15 cellular contexts compared by ENCODE assay signal in the genomic region with DNA sequence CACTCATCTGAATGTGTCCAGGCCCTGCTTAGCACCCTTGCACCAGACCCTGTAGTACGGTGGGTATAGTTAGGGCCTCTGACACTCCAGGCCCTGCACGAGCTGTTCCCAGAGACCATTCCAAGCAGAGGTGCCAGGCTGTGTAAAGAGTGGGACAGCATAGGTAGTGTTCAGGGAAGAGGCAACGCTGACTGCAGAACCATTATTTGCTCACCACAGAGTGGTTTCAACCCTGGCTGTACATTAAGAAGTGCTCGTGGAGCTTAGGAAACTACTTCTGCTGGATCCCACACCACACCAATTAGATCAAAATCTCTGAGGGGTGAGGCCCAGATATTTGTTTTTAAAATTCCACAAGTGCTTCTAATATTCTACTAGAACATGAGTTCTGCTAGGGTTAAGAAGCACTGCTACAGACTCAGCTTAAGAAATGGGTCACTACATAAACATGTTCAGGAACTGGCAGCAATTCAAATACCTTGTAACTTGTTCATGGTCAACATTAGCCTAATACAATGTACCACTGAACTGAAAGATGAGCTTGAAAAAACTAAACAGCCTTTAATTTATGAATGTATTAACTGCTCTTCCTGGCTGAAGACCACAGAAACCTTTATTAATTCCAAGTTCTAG.
DNase-seq lines count a peak whose midpoint lies in the region; ATAC-seq and TF ChIP-seq lines count a peak whose summit lies in the region.
"Had no signal": no experiment of that assay in that cellular context is flagged by ENCODE, and none has a peak within 500 bp of the region (broad histone marks: within the 10 kb centered on the region; RNA-seq: fewer than 3 reads in every experiment).

No MANE protein-coding gene starts in this region.

- 65 to 89% (median 86%) methylated on average over 4 of the region's 4 CpGs for WGBS in spleen, 5 donors

- no peaks in the 10 kb centered on the region for H3K27me3 ChIP-seq in ascending aorta
- peaks cover 0 to 5% (median 0%) of the 10 kb centered on the region in 7 donors for H3K27me3 ChIP-seq in spleen (replicated peaks in 1 of 7)

- intact Hi-C loops in ascending aorta (cut with DNase I): loop anchor here (5.0 kb wide), 1 partner anchor 185 kb away; a partner anchor contains a TSS
- intact Hi-C loops in sciatic nerve (cut with DNase I): no loop called here
- intact Hi-C loops in spleen (cut with DNase I; ENCODE audit: low total_unique reads): no loop called here

- peak; percentile 63 for ATAC-seq in sciatic nerve

- no peak for TF ChIP-seq POLR2A in spleen (IDR thresholded peaks at IDR 0.05)

- H3K4me3 ChIP-seq in ascending aorta (no peak overlapping the region), spleen (no peak overlapping the region)
- H3K4me3 ChIP-seq: cardiac muscle cell had no signal

- H3K27ac Mint-ChIP-seq in glutamatergic neuron (ENCODE audit: unreplicated experiment): no peak overlapping the region
- H3K27ac Mint-ChIP-seq: activated B cell treated with CpG ODN at 0.5 μM for 24 hours; activated T-cell treated with anti-CD3 and anti-CD28 coated beads, Interleukin-2, amount 50 U/mL, for 24 hours; nephron progenitor cell had no signal

- H3K9me3 ChIP-seq in ascending aorta: no peaks in the 10 kb centered on the region
- H3K9me3 ChIP-seq in spleen: no peaks in the 10 kb centered on the region

- H3K27ac ChIP-seq in ascending aorta: peak overlapping the region; percentile 35 to 60
- no peak overlapping the region for H3K27ac ChIP-seq in spleen
- H3K27ac ChIP-seq: cardiac muscle cell had no signal

- H3K4me1 ChIP-seq in ascending aorta: peaks cover 0 to 14% of the 10 kb centered on the region in 2 donors
- H3K4me1 ChIP-seq in spleen: no peaks in the 10 kb centered on the region

- in situ Hi-C loops in Caki2 (cut with HindIII; ENCODE audit: low pct_unique_long_range_greater_than_20kb, low sequenced_read_pairs): no loop called here

- no peaks in the 10 kb centered on the region for H3K9me3 Mint-ChIP-seq in glutamatergic neuron (ENCODE audit: unreplicated experiment)
- H3K9me3 Mint-ChIP-seq: activated B cell treated with CpG ODN at 0.5 μM for 24 hours; activated T-cell treated with anti-CD3 and anti-CD28 coated beads, Interleukin-2, amount 50 U/mL, for 24 hours; nephron progenitor cell had no signal

- H3K27me3 Mint-ChIP-seq in glutamatergic neuron (ENCODE audit: unreplicated experiment): no peaks in the 10 kb centered on the region
- H3K27me3 Mint-ChIP-seq: activated B cell treated with CpG ODN at 0.5 μM for 24 hours had no signal

- peak; percentile 2 for DNase-seq in Caki2 (ENCODE audit: low read depth)
- no peak for DNase-seq in ascending aorta (ENCODE audit: low spot score in 2 of 2)
- DNase-seq in fibroblast of the conjunctiva (ENCODE audit: low read depth): peak; percentile 93
- DNase-seq in sciatic nerve (ENCODE audit: low spot score): no peak
- no peak for DNase-seq in spleen
- no peak for DNase-seq in NCI-H2227 (lab: John Stamatoyannopoulos, UW; ENCODE audit: unreplicated experiment)
- DNase-seq in LoVo (ENCODE audit: low spot score): no peak
- DNase-seq in glutamatergic neuron: no peak
- DNase-seq: activated B cell treated with CpG ODN at 0.5 μM for 24 hours; activated T-cell treated with anti-CD3 and anti-CD28 coated beads, Interleukin-2, amount 50 U/mL, for 24 hours; erythroblast; islet precursor cell; NCI-H69; nephron progenitor cell had no signal

- TF ChIP-seq CTCF in ascending aorta (IDR thresholded peaks at IDR 0.05): no peak
- no peak for TF ChIP-seq CTCF in spleen (IDR thresholded peaks at IDR 0.05 in 8 of 11, conservative IDR thresholded peaks at IDR 0.05 in 3 of 11)
- no peak for TF ChIP-seq CTCF in glutamatergic neuron (IDR thresholded peaks at IDR 0.05; ENCODE audit: partially characterized antibody, unreplicated experiment)

- no peak overlapping the region for H3K4me3 Mint-ChIP-seq in glutamatergic neuron (ENCODE audit: unreplicated experiment)
- H3K4me3 Mint-ChIP-seq: activated B cell treated with CpG ODN at 0.5 μM for 24 hours; activated T-cell treated with anti-CD3 and anti-CD28 coated beads, Interleukin-2, amount 50 U/mL, for 24 hours; nephron progenitor cell had no signal

- H3K4me1 Mint-ChIP-seq in glutamatergic neuron (ENCODE audit: low read depth, unreplicated experiment): peaks cover 21% of the 10 kb centered on the region
- H3K4me1 Mint-ChIP-seq: activated B cell treated with CpG ODN at 0.5 μM for 24 hours, nephron progenitor cell had no signal

- H3K36me3 Mint-ChIP-seq in glutamatergic neuron (ENCODE audit: unreplicated experiment): no peaks in the 10 kb centered on the region

- H3K36me3 ChIP-seq in ascending aorta: no peaks in the 10 kb centered on the region
- no peaks in the 10 kb centered on the region for H3K36me3 ChIP-seq in spleen
- H3K36me3 ChIP-seq: cardiac muscle cell had no signal

Comparison
In these comparisons a context has a peak if more than half of its experiments do, and no peak if none do; other contexts are left out.
1. DNase-seq: peak in Caki2 (single experiment) and fibroblast of the conjunctiva (single experiment); none in ascending aorta (0 of 2), sciatic nerve (single experiment), spleen (single experiment), NCI-H2227 (single experiment), LoVo (single experiment) and glutamatergic neuron (single experiment).
2. H3K27ac ChIP-seq: peak in ascending aorta (2 of 2); none in spleen (0 of 8).